1 cellular context compared by ENCODE assay signal in the genomic region with DNA sequence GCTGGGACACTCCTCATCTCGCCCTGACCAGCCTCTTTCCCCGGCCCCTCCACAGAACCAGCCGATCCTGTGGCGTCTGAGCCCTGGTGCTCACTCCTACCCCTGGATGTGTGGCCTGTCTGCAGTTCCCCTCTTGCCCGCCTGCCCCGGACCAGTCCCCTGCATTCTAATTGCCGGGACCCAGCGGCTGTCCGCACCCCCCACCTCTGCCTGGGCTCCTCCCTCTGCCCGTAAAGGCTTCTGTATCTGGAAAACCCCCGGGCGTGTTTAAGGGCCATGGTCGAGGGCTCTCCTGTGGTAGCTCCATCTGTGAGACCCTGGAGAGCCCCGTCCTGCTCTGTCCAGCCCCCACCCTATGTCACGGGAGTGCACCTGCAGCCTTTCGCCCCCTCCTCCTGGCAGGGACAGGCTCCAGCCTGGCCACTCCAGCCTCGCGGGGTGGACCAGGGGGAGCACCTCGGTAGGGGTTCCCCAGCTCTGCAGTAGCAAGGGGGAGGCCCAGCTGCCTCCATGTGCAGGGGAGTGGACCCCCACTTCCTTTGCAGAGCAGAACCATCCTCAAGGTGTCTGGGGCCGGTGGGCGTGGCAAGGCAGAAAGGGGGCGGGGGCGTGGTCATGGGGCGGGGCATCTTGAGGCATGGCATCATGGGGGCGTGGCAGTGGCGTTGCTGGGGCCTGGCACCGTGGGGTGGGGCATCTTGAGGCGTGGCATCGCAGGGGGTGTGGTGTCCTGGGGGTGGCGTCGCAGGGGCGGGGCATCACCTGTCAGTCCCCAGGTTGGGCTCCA.
TF ChIP-seq lines count a peak whose summit lies in the region.

No MANE protein-coding gene starts in this region.

TF ChIP-seq in H1, 55 proteins besides CTCF, POLR2A, EP300 and RAD21:
- TF ChIP-seq CBX8 (IDR thresholded peaks at IDR 0.05; ENCODE audit: borderline replicate concordance, low read depth, low read length), result no peak
- TF ChIP-seq, protein P1, sequence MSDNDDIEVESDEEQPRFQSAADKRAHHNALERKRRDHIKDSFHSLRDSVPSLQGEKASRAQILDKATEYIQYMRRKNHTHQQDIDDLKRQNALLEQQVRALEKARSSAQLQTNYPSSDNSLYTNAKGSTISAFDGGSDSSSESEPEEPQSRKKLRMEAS (IDR thresholded peaks at IDR 0.05), result no peak
- TF ChIP-seq ASH2L (IDR thresholded peaks at IDR 0.05; ENCODE audit: low read length), result no peak
- TF ChIP-seq SIN3A (conservative IDR thresholded peaks at IDR 0.05 in 1 of 2, IDR thresholded peaks at IDR 0.05 in 1 of 2; ENCODE audit: low read depth in 1 of 2, low read length in 2 of 2), result no peak
- no peak for TF ChIP-seq KDM4A (IDR thresholded peaks at IDR 0.05; ENCODE audit: low read depth, low read length, severe bottlenecking)
- TF ChIP-seq TAF1 (IDR thresholded peaks at IDR 0.05; ENCODE audit: low read depth, low read length), result no peak
- TF ChIP-seq JUND (IDR thresholded peaks at IDR 0.05; ENCODE audit: low read length), result no peak
- no peak for TF ChIP-seq RBBP5 (IDR thresholded peaks at IDR 0.05; ENCODE audit: borderline replicate concordance, low read depth, low read length)
